In genomic region chr1:248622491-248623106, GRCh38 we compare ENCODE assay signal across 9 cellular contexts. TPM values are rescaled to one million over a fixed set of nuclear protein-coding genes. Genes with fewer than 3 reads are reported as not detected.
A peak's percentile ranks its signal among the peaks of the same experiment; 100 is the strongest.
DNase-seq lines count a peak whose midpoint lies in the region; ATAC-seq and TF ChIP-seq lines count a peak whose summit lies in the region.
"Had no signal": no experiment of that assay in that cellular context is flagged by ENCODE, and none has a peak within 500 bp of the region (broad histone marks: within the 10 kb centered on the region; RNA-seq: fewer than 3 reads in every experiment).

No MANE protein-coding gene starts in this region.

- H3K27ac Mint-ChIP-seq in activated T-cell treated with anti-CD3 and anti-CD28 coated beads, Interleukin-2, amount 50 U/mL, for 72 hours, result no peak overlapping the region
- H3K27ac Mint-ChIP-seq in activated T-cell treated with anti-CD3 and anti-CD28 coated beads, Interleukin-2, amount 50 U/mL, for 24 hours, result no peak overlapping the region

- H3K9me2 ChIP-seq in SU-DHL-6 (replicated peaks; ENCODE audit: insufficient read depth, low read length), result no peaks in the 10 kb centered on the region

- no peaks in the 10 kb centered on the region for H3K79me2 ChIP-seq in SU-DHL-6 (ENCODE audit: insufficient read depth, low read length)

- peak; percentile 67 to 70 for ATAC-seq in activated T-cell treated with anti-CD3 and anti-CD28 coated beads, Interleukin-2, amount 50 U/mL, for 72 hours (replicated peaks in 1 of 2)
- ATAC-seq in GM21619 (IDR thresholded peaks at IDR 0.05; ENCODE audit: unreplicated experiment), result peak; percentile 91

- H4K20me1 ChIP-seq in SU-DHL-6 (ENCODE audit: low read depth, low read length), result no peaks in the 10 kb centered on the region

- H3K36me3 Mint-ChIP-seq in activated T-cell treated with anti-CD3 and anti-CD28 coated beads, Interleukin-2, amount 50 U/mL, for 72 hours (ENCODE audit: insufficient read depth in 2 of 2), result no peaks in the 10 kb centered on the region
- no peaks in the 10 kb centered on the region for H3K36me3 Mint-ChIP-seq in activated T-cell treated with anti-CD3 and anti-CD28 coated beads, Interleukin-2, amount 50 U/mL, for 24 hours (ENCODE audit: low read depth)

- no peaks in the 10 kb centered on the region for H3K27me3 ChIP-seq in SU-DHL-6 (ENCODE audit: low read length)

- H3K9me3 ChIP-seq in SU-DHL-6 (ENCODE audit: insufficient read depth, low read length), result no peaks in the 10 kb centered on the region

- no peaks in the 10 kb centered on the region for H3F3A ChIP-seq in SU-DHL-6 (ENCODE audit: insufficient read depth)

- peak; percentile 27 for TF ChIP-seq CTCF in SU-DHL-6 (IDR thresholded peaks at IDR 0.05; ENCODE audit: insufficient read depth, low read length, poor library complexity, severe bottlenecking)

- H3K4me3 Mint-ChIP-seq in activated T-cell treated with anti-CD3 and anti-CD28 coated beads, Interleukin-2, amount 50 U/mL, for 72 hours, result no peak overlapping the region
- no peak overlapping the region for H3K4me3 Mint-ChIP-seq in activated T-cell treated with anti-CD3 and anti-CD28 coated beads, Interleukin-2, amount 50 U/mL, for 24 hours

- H3K36me3 ChIP-seq in SU-DHL-6 (ENCODE audit: low read length), result no peaks in the 10 kb centered on the region

- H3K4me1 Mint-ChIP-seq in activated T-cell treated with anti-CD3 and anti-CD28 coated beads, Interleukin-2, amount 50 U/mL, for 72 hours (ENCODE audit: low read depth), result no peaks in the 10 kb centered on the region
- peaks cover 3% of the 10 kb centered on the region for H3K4me1 Mint-ChIP-seq in activated T-cell treated with anti-CD3 and anti-CD28 coated beads, Interleukin-2, amount 50 U/mL, for 24 hours (ENCODE audit: low read depth)

- no peaks in the 10 kb centered on the region for H3K27me3 Mint-ChIP-seq in activated T-cell treated with anti-CD3 and anti-CD28 coated beads, Interleukin-2, amount 50 U/mL, for 72 hours (ENCODE audit: low read depth)
- H3K27me3 Mint-ChIP-seq in activated T-cell treated with anti-CD3 and anti-CD28 coated beads, Interleukin-2, amount 50 U/mL, for 24 hours, result no peaks in the 10 kb centered on the region

- H3K9ac ChIP-seq in SU-DHL-6 (ENCODE audit: low read length), result no peak overlapping the region

- H3K9me3 Mint-ChIP-seq in activated T-cell treated with anti-CD3 and anti-CD28 coated beads, Interleukin-2, amount 50 U/mL, for 72 hours, result no peaks in the 10 kb centered on the region
- no peaks in the 10 kb centered on the region for H3K9me3 Mint-ChIP-seq in activated T-cell treated with anti-CD3 and anti-CD28 coated beads, Interleukin-2, amount 50 U/mL, for 24 hours

- H3K4me3 ChIP-seq in Jurkat, Clone E6-1 (ENCODE audit: low read length), result no peak overlapping the region
- H3K4me3 ChIP-seq in SU-DHL-6 (ENCODE audit: insufficient read depth, low read length, poor library complexity, severe bottlenecking), result no peak overlapping the region

- no peak overlapping the region for H3K4me2 ChIP-seq in SU-DHL-6 (ENCODE audit: low read depth, low read length, poor library complexity, severe bottlenecking)

- no peak overlapping the region for H2AFZ ChIP-seq in SU-DHL-6 (ENCODE audit: low read depth, low read length, severe bottlenecking)

- no peak for DNase-seq in activated T-cell treated with anti-CD3 and anti-CD28 coated beads, Interleukin-2, amount 50 U/mL, for 72 hours
- no peak for DNase-seq in activated T-cell treated with anti-CD3 and anti-CD28 coated beads, Interleukin-2, amount 50 U/mL, for 24 hours
- DNase-seq in Jurkat, Clone E6-1 (ENCODE audit: low read depth, low spot score), result peak; percentile 51
- DNase-seq in hepatic stellate cell (ENCODE audit: low spot score), result peak; percentile 18
- DNase-seq in T-helper 9 cell, result no peak
- DNase-seq in activated gamma-delta T cell (lab: John Stamatoyannopoulos, UW), result no peak

- no peak overlapping the region for H3K27ac ChIP-seq in SU-DHL-6 (ENCODE audit: low read depth, low read length)

RNA-seq across cellular contexts. Expression of gene OR2T11, which starts 12.3 kb away (rescaled TPM):
- total RNA-seq in activated T-cell treated with anti-CD3 and anti-CD28 coated beads, Interleukin-2, amount 50 U/mL, for 72 hours, result not detected
- polyA plus RNA-seq in Jurkat, Clone E6-1 (2012; ENCODE audit: insufficient read depth, insufficient read length), result not detected
- total RNA-seq: subcutaneous adipose tissue had no signal

RNA-seq across cellular contexts. Expression of gene OR2T35, which starts 22.5 kb away (rescaled TPM):
- total RNA-seq in activated T-cell treated with anti-CD3 and anti-CD28 coated beads, Interleukin-2, amount 50 U/mL, for 72 hours, result not detected
- not detected for polyA plus RNA-seq in Jurkat, Clone E6-1 (2012; ENCODE audit: insufficient read depth, insufficient read length)
- total RNA-seq: subcutaneous adipose tissue had no signal

RNA-seq across cellular contexts. Expression of gene OR2T10, which starts 25.1 kb away (rescaled TPM):
- not detected for total RNA-seq in activated T-cell treated with anti-CD3 and anti-CD28 coated beads, Interleukin-2, amount 50 U/mL, for 72 hours
- not detected for polyA plus RNA-seq in Jurkat, Clone E6-1 (2012; ENCODE audit: insufficient read depth, insufficient read length)
- total RNA-seq: subcutaneous adipose tissue had no signal

RNA-seq across cellular contexts. Expression of gene OR2T27, which starts 32.7 kb away (rescaled TPM):
- total RNA-seq in activated T-cell treated with anti-CD3 and anti-CD28 coated beads, Interleukin-2, amount 50 U/mL, for 72 hours, result not detected
- polyA plus RNA-seq in Jurkat, Clone E6-1 (2012; ENCODE audit: insufficient read depth, insufficient read length), result not detected
- total RNA-seq: subcutaneous adipose tissue had no signal

RNA-seq across cellular contexts. Expression of gene OR2T34, which starts 48.0 kb away (rescaled TPM):
- not detected for total RNA-seq in activated T-cell treated with anti-CD3 and anti-CD28 coated beads, Interleukin-2, amount 50 U/mL, for 72 hours
- not detected for polyA plus RNA-seq in Jurkat, Clone E6-1 (2012; ENCODE audit: insufficient read depth, insufficient read length)
- total RNA-seq: subcutaneous adipose tissue had no signal

Comparison
In these comparisons a context has a peak if more than half of its experiments do, and no peak if none do; other contexts are left out.
1. DNase-seq: peak in Jurkat, Clone E6-1 (single experiment) and hepatic stellate cell (single experiment); none in activated T-cell treated with anti-CD3 and anti-CD28 coated beads, Interleukin-2, amount 50 U/mL, for 72 hours (0 of 2), activated T-cell treated with anti-CD3 and anti-CD28 coated beads, Interleukin-2, amount 50 U/mL, for 24 hours (single experiment), T-helper 9 cell (single experiment) and activated gamma-delta T cell (single experiment).